In genomic region chr22:37807410-37808293, GRCh38 we compare ENCODE assay signal across 8 cellular contexts. TPM values are rescaled to one million over a fixed set of nuclear protein-coding genes. Genes with fewer than 3 reads are reported as not detected.
DNase-seq lines count a peak whose midpoint lies in the region; ATAC-seq and TF ChIP-seq lines count a peak whose summit lies in the region.

TSS of gene GCAT (plus strand) at chr22:37807934. CDS start at chr22:37807968, 34 bp downstream.

- H3K27me3 ChIP-seq in ovary (no peaks in the 10 kb centered on the region), thyroid gland (no peaks in the 10 kb centered on the region)

- H3K9me3 ChIP-seq in ovary (no peaks in the 10 kb centered on the region), thyroid gland (no peaks in the 10 kb centered on the region)

- intact Hi-C loops in head of caudate nucleus (cut with DNase I) = loop anchor here (5.0 to 10.0 kb wide), 2 partner anchors 40 to 143 kb away; partner anchors contain the start of gene EIF3L
- intact Hi-C loops in ovary (cut with DNase I) = no loop called here
- intact Hi-C loops in thyroid gland (cut with DNase I) = no loop called here

- DNase-seq in GM03348 (ENCODE audit: low spot score) (peak; percentile 99), NCI-H1105 (lab: John Stamatoyannopoulos, UW) (peak; percentile 93), SW480 (ENCODE audit: low spot score) (peak; percentile 91), head of caudate nucleus (peak; percentile 87 to 98 (median 95)), ovary (peak; percentile 91 to 97 (median 96)), thyroid gland (peak; percentile 97 to 98)
- peak; percentile 92 for DNase-seq in activated naive CD8-positive, alpha-beta T cell treated with anti-CD3 and anti-CD28 coated beads, Interleukin-2, amount 10 ng/mL, durations not matched to agents 7 days and 5 days

- TF ChIP-seq EP300 in ovary (IDR thresholded peaks at IDR 0.05) = no peak

- peak within 1 kb of the TSS in 1 of 2 donors; percentile 11 for H3K27ac ChIP-seq in ovary
- peak within 1 kb of the TSS; percentile 44 to 83 (median 55) for H3K27ac ChIP-seq in thyroid gland

- no peaks in the 10 kb centered on the region for H3K36me3 Mint-ChIP-seq in activated naive CD8-positive, alpha-beta T cell treated with anti-CD3 and anti-CD28 coated beads, Interleukin-2, amount 10 ng/mL, durations not matched to agents 7 days and 5 days

- H3K4me3 ChIP-seq in ovary (peak within 1 kb of the TSS; percentile 71), thyroid gland (replicated peaks in 1 of 3) (peak within 1 kb of the TSS; percentile 34 to 47 (median 34))

- peaks cover 25% of the 10 kb centered on the region for H3K4me1 Mint-ChIP-seq in activated naive CD8-positive, alpha-beta T cell treated with anti-CD3 and anti-CD28 coated beads, Interleukin-2, amount 10 ng/mL, durations not matched to agents 7 days and 5 days

- peak within 1 kb of the TSS; percentile 75 for H3K4me3 Mint-ChIP-seq in activated naive CD8-positive, alpha-beta T cell treated with anti-CD3 and anti-CD28 coated beads, Interleukin-2, amount 10 ng/mL, durations not matched to agents 7 days and 5 days

- no peak within 1 kb of the TSS for H3K27ac Mint-ChIP-seq in activated naive CD8-positive, alpha-beta T cell treated with anti-CD3 and anti-CD28 coated beads, Interleukin-2, amount 10 ng/mL, durations not matched to agents 7 days and 5 days

- ATAC-seq in HG02571 (IDR thresholded peaks at IDR 0.05; ENCODE audit: unreplicated experiment) = peak; percentile 69
- ATAC-seq in activated naive CD8-positive, alpha-beta T cell treated with anti-CD3 and anti-CD28 coated beads, Interleukin-2, amount 10 ng/mL, durations not matched to agents 7 days and 5 days (ENCODE audit: low read depth) = peak; percentile 96

- H3K9me3 Mint-ChIP-seq in activated naive CD8-positive, alpha-beta T cell treated with anti-CD3 and anti-CD28 coated beads, Interleukin-2, amount 10 ng/mL, durations not matched to agents 7 days and 5 days = no peaks in the 10 kb centered on the region

- H3K36me3 ChIP-seq in ovary (no peaks in the 10 kb centered on the region), thyroid gland (no peaks in the 10 kb centered on the region)

- peaks cover 55% of the 10 kb centered on the region for H3K27me3 Mint-ChIP-seq in activated naive CD8-positive, alpha-beta T cell treated with anti-CD3 and anti-CD28 coated beads, Interleukin-2, amount 10 ng/mL, durations not matched to agents 7 days and 5 days

- no peak for TF ChIP-seq POLR2A in ovary (IDR thresholded peaks at IDR 0.05)
- TF ChIP-seq POLR2A in thyroid gland (IDR thresholded peaks at IDR 0.05) = peak; percentile 10 to 93

- peaks cover 9% of the 10 kb centered on the region for H3K4me1 ChIP-seq in ovary (ENCODE audit: insufficient read depth)
- H3K4me1 ChIP-seq in thyroid gland = peaks cover 22 to 41% of the 10 kb centered on the region in 2 donors

- WGBS in ovary, 3 donors = 0 to 1% (median 0%) methylated on average over 65 to 73 of the region's 73 CpGs
- 1 to 2% methylated on average over 16 to 23 of the region's 73 CpGs for WGBS in thyroid gland, 2 donors

- POLR2A ChIA-PET in activated naive CD8-positive, alpha-beta T cell treated with anti-CD3 and anti-CD28 coated beads, Interleukin-2, amount 10 ng/mL, durations not matched to agents 7 days and 5 days (lab: Charles Lee) = interaction anchor here (0.7 to 2.5 kb wide), 11 partner anchors 10 to 639 kb away, joined by 3 to 9 read pairs (median 4); partner anchors contain the start of genes ANKRD54, GGA1, PDXP and RAC2

- no peak for TF ChIP-seq CTCF in ovary (IDR thresholded peaks at IDR 0.05)
- no peak for TF ChIP-seq CTCF in thyroid gland (IDR thresholded peaks at IDR 0.05)

RNA-seq across cellular contexts. Expression of gene GCAT, which starts in this region (rescaled TPM):
- 10 to 100 TPM in 1 of 2 experiments, 1 to 10 TPM in 1; 9.8 to 10.1 TPM for total RNA-seq in activated naive CD8-positive, alpha-beta T cell treated with anti-CD3 and anti-CD28 coated beads, Interleukin-2, amount 10 ng/mL, durations not matched to agents 7 days and 5 days
- 10 to 100 TPM in 3 of 7 donors, 1 to 10 TPM in 4; 2.3 to 17.7 (median 9.9) TPM for total RNA-seq in ovary
- polyA plus RNA-seq in ovary = 10 to 100 TPM in 1 of 2 donors, 1 to 10 TPM in 1; 2.6 to 10.6 TPM
- total RNA-seq in thyroid gland = 10 to 100 TPM; 30.4 to 59.1 (median 38.2) TPM
